8 cellular contexts compared by ENCODE assay signal in genomic region chr1:192559115-192560006, GRCh38. TPM values are rescaled to one million over a fixed set of nuclear protein-coding genes. Genes with fewer than 3 reads are reported as not detected.
DNase-seq lines count a peak whose midpoint lies in the region; ATAC-seq and TF ChIP-seq lines count a peak whose summit lies in the region.

No MANE protein-coding gene starts in this region.

- ATAC-seq in stimulated activated naive CD8-positive, alpha-beta T cell treated with anti-CD3 and anti-CD28 coated beads, Interleukin-15, Interleukin-2, amounts not matched to agents 100 U/mL and 50 U/mL, for 24 hours = no peak
- ATAC-seq in HG03378 (IDR thresholded peaks at IDR 0.05; ENCODE audit: unreplicated experiment) (peak; percentile 72), GM19397 (IDR thresholded peaks at IDR 0.05; ENCODE audit: unreplicated experiment) (no peak)

- H3K4me3 ChIP-seq in neural progenitor cell = no peak overlapping the region

- no peaks in the 10 kb centered on the region for H3K36me3 ChIP-seq in neural progenitor cell

- H3K27ac Mint-ChIP-seq in stimulated activated naive CD8-positive, alpha-beta T cell treated with anti-CD3 and anti-CD28 coated beads, Interleukin-15, Interleukin-2, amounts not matched to agents 100 ng/mL and 50 ng/mL, for 24 hours = peak overlapping the region; percentile 56
- H3K27ac Mint-ChIP-seq in neural progenitor cell = peak overlapping the region; percentile 50

- H3K4me3 Mint-ChIP-seq in stimulated activated naive CD8-positive, alpha-beta T cell treated with anti-CD3 and anti-CD28 coated beads, Interleukin-15, Interleukin-2, amounts not matched to agents 100 ng/mL and 50 ng/mL, for 24 hours = peak overlapping the region; percentile 24
- H3K4me3 Mint-ChIP-seq in neural progenitor cell = no peak overlapping the region

- H3K4me1 Mint-ChIP-seq in stimulated activated naive CD8-positive, alpha-beta T cell treated with anti-CD3 and anti-CD28 coated beads, Interleukin-15, Interleukin-2, amounts not matched to agents 100 ng/mL and 50 ng/mL, for 24 hours (ENCODE audit: low read depth) = peaks cover 58% of the 10 kb centered on the region
- peaks cover 20% of the 10 kb centered on the region for H3K4me1 Mint-ChIP-seq in neural progenitor cell

- H3K79me2 ChIP-seq in neural progenitor cell (ENCODE audit: low read depth) = no peaks in the 10 kb centered on the region

- no peaks in the 10 kb centered on the region for H4K20me1 ChIP-seq in neural progenitor cell (ENCODE audit: low read depth)

- H3K4me1 ChIP-seq in neural progenitor cell = peaks cover 4% of the 10 kb centered on the region

- TF ChIP-seq CTCF in neural progenitor cell (IDR thresholded peaks at IDR 0.05) = no peak

- no peak overlapping the region for H3K4me2 ChIP-seq in neural progenitor cell

- H2AFZ ChIP-seq in neural progenitor cell (replicated peaks) = no peak overlapping the region

- H3K27me3 ChIP-seq in neural progenitor cell = no peaks in the 10 kb centered on the region

- no peaks in the 10 kb centered on the region for H3K9me3 ChIP-seq in neural progenitor cell (ENCODE audit: low read depth)

- no peaks in the 10 kb centered on the region for H3K36me3 Mint-ChIP-seq in stimulated activated naive CD8-positive, alpha-beta T cell treated with anti-CD3 and anti-CD28 coated beads, Interleukin-15, Interleukin-2, amounts not matched to agents 100 ng/mL and 50 ng/mL, for 24 hours (ENCODE audit: low read depth)
- H3K36me3 Mint-ChIP-seq in neural progenitor cell = no peaks in the 10 kb centered on the region

- H3K9ac ChIP-seq in neural progenitor cell = no peak overlapping the region

- peaks cover 5% of the 10 kb centered on the region for H3K9me3 Mint-ChIP-seq in stimulated activated naive CD8-positive, alpha-beta T cell treated with anti-CD3 and anti-CD28 coated beads, Interleukin-15, Interleukin-2, amounts not matched to agents 100 ng/mL and 50 ng/mL, for 24 hours
- peaks cover 2% of the 10 kb centered on the region for H3K9me3 Mint-ChIP-seq in neural progenitor cell

- H3F3A ChIP-seq in neural progenitor cell (ENCODE audit: low read depth) = no peaks in the 10 kb centered on the region

- no peak overlapping the region for H3K27ac ChIP-seq in neural progenitor cell

- no peaks in the 10 kb centered on the region for H3K27me3 Mint-ChIP-seq in stimulated activated naive CD8-positive, alpha-beta T cell treated with anti-CD3 and anti-CD28 coated beads, Interleukin-15, Interleukin-2, amounts not matched to agents 100 ng/mL and 50 ng/mL, for 24 hours
- no peaks in the 10 kb centered on the region for H3K27me3 Mint-ChIP-seq in neural progenitor cell (ENCODE audit: insufficient read depth, low read depth)

- no peak for DNase-seq in stimulated activated naive CD8-positive, alpha-beta T cell treated with anti-CD3 and anti-CD28 coated beads, Interleukin-15, Interleukin-2, amounts not matched to agents 100 U/mL and 50 U/mL, for 24 hours
- DNase-seq in amniotic stem cell (lab: John Stamatoyannopoulos, UW) = peak; percentile 66
- no peak for DNase-seq in neural progenitor cell (ENCODE audit: low spot score)
- no peak for DNase-seq in NCI-H345 treated with DMSO at 0.1 percent for 48 hours (lab: John Stamatoyannopoulos, UW; ENCODE audit: unreplicated experiment)
- no peak for DNase-seq in iPS-NIHi7 (ENCODE audit: extremely low spot score)

RNA-seq across cellular contexts. Expression of gene RGS1, which starts 16.2 kb away (rescaled TPM):
- total RNA-seq in neural progenitor cell (ENCODE audit: low replicate concordance) = not detected in 2 replicates
